Comparison of ENCODE assay signal across 18 cellular contexts in the genomic region with DNA sequence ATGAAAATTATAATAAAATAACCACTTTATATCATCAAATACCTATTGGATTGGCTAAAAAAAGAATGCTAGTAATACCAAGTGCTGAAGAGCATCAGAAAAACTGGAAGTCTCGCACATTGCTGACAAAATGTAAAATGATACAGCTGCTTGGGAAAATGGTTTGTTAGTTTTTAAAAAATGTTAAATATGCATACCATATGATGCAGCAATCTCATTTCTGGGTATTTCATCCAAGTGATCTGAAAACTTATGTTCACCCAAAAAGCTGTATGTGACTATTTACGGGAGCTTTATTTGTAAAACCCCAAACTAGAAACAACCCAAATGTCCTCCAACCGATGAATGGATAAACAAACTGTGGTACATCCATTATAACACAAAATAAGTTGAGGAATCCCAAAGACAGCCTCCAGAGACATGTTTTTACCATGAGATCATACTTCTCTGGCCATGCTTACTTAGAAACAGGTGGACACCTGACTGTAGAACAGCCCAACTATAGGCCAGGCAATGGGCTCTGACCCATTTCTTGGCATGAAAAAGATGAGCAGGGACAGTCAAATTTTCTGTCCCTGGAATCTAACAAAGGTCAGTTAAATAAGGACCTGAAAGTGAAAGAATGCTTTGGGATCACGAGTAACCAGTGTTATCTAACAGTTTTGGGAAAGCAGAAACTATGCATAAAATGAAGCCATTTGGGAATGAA. TPM values are rescaled to one million over a fixed set of nuclear protein-coding genes. Genes with fewer than 3 reads are reported as not detected.
A peak's percentile ranks its signal among the peaks of the same experiment; 100 is the strongest.
DNase-seq lines count a peak whose midpoint lies in the region; ATAC-seq and TF ChIP-seq lines count a peak whose summit lies in the region.
"Had no signal": no experiment of that assay in that cellular context is flagged by ENCODE, and none has a peak within 500 bp of the region (broad histone marks: within the 10 kb centered on the region; RNA-seq: fewer than 3 reads in every experiment).

No MANE protein-coding gene starts in this region.

- TF ChIP-seq CTCF in cardiac fibroblast (IDR thresholded peaks at IDR 0.05; ENCODE audit: low read depth, low read length) (no peak), fibroblast of villous mesenchyme (IDR thresholded peaks at IDR 0.05; ENCODE audit: insufficient read depth, low read depth, low read length) (no peak)
- TF ChIP-seq CTCF in CD8-positive, alpha-beta T cell (IDR thresholded peaks at IDR 0.05): no peak

- H3K79me1 ChIP-seq in trophoblast cell (ENCODE audit: low read length): no peaks in the 10 kb centered on the region

- no peak overlapping the region for H2BK5ac ChIP-seq in trophoblast cell (ENCODE audit: low read depth, low read length, poor library complexity)

- H2AFZ ChIP-seq in trophoblast cell (ENCODE audit: insufficient read depth, low read length, poor library complexity): no peak overlapping the region

- H4K91ac ChIP-seq in trophoblast cell (ENCODE audit: low read depth, low read length): no peak overlapping the region

- H3K4me3 ChIP-seq in cardiac fibroblast (replicated peaks in 1 of 2; ENCODE audit: low read depth in 2 of 2, low read length in 2 of 2) (no peak overlapping the region), fibroblast of villous mesenchyme (ENCODE audit: low read depth, low read length) (no peak overlapping the region), trophoblast cell (ENCODE audit: low read depth, low read length) (no peak overlapping the region)
- no peak overlapping the region for H3K4me3 ChIP-seq in CD8-positive, alpha-beta T cell (ENCODE audit: low read depth, low read length)
- H3K4me3 ChIP-seq: Peyer's patch had no signal

- DNase-seq in HCEC 1CT (peak; percentile 25), cardiac fibroblast (ENCODE audit: low read depth in 2 of 2) (peak; percentile 5 to 15), fibroblast of villous mesenchyme (ENCODE audit: low read depth) (peak; percentile 8), trophoblast cell (peak; percentile 0 to 44)
- no peak for DNase-seq in activated effector memory CD4-positive, alpha-beta T cell treated with anti-CD3 and anti-CD28 coated beads, Interleukin-2, amount 50 U/mL, for 16 hours
- no peak for DNase-seq in CD8-positive, alpha-beta T cell
- DNase-seq: ACHN; BE2C; CD4-positive, alpha-beta memory T cell; DMS79 treated with DMSO at 0.1 percent for 48 hours; GDM1; MM.1S; NCI-H1930; NCI-H510A; Peyer's patch; Right ventricle myocardium superior had no signal

- no peak overlapping the region for H2AK5ac ChIP-seq in trophoblast cell (ENCODE audit: low read length)

- no peaks in the 10 kb centered on the region for H3K4me1 ChIP-seq in trophoblast cell (ENCODE audit: control insufficient read depth in 1 of 2, insufficient read depth in 2 of 2, low read length in 2 of 2)
- no peaks in the 10 kb centered on the region for H3K4me1 ChIP-seq in CD8-positive, alpha-beta T cell (ENCODE audit: insufficient read depth, low read length)
- H3K4me1 ChIP-seq: BE2C, Peyer's patch had no signal

- H3K27me3 ChIP-seq in trophoblast cell (ENCODE audit: insufficient read depth, low read length): no peaks in the 10 kb centered on the region
- H3K27me3 ChIP-seq in CD8-positive, alpha-beta T cell (ENCODE audit: insufficient read depth, low read length): no peaks in the 10 kb centered on the region
- H3K27me3 ChIP-seq: BE2C, Peyer's patch had no signal

- no peak overlapping the region for H3K18ac ChIP-seq in trophoblast cell (ENCODE audit: low read length)

- no peak overlapping the region for H3K4ac ChIP-seq in trophoblast cell (ENCODE audit: low read depth, low read length)

- H3K4me3 Mint-ChIP-seq in CD8-positive, alpha-beta T cell: no peak overlapping the region
- H3K4me3 Mint-ChIP-seq: CD4-positive, alpha-beta memory T cell had no signal

- no peak overlapping the region for H2BK12ac ChIP-seq in trophoblast cell (ENCODE audit: low read length)

- no peaks in the 10 kb centered on the region for H3K27me3 Mint-ChIP-seq in CD8-positive, alpha-beta T cell (ENCODE audit: low read depth)
- H3K27me3 Mint-ChIP-seq: CD4-positive, alpha-beta memory T cell had no signal

- no peak overlapping the region for H4K8ac ChIP-seq in trophoblast cell (ENCODE audit: low read depth, low read length)

- H3K23ac ChIP-seq in trophoblast cell (ENCODE audit: low read length): no peak overlapping the region

- no peaks in the 10 kb centered on the region for H3K4me1 Mint-ChIP-seq in CD8-positive, alpha-beta T cell (ENCODE audit: low read depth)
- H3K4me1 Mint-ChIP-seq: CD4-positive, alpha-beta memory T cell had no signal

- H3K9ac ChIP-seq in trophoblast cell (ENCODE audit: low read length): no peak overlapping the region
- H3K9ac ChIP-seq: KMS-11 had no signal

- no peak overlapping the region for H3K14ac ChIP-seq in trophoblast cell (ENCODE audit: low read length)

- no peaks in the 10 kb centered on the region for H3K36me3 Mint-ChIP-seq in CD8-positive, alpha-beta T cell
- H3K36me3 Mint-ChIP-seq: CD4-positive, alpha-beta memory T cell had no signal

- H3K27ac Mint-ChIP-seq in CD8-positive, alpha-beta T cell: no peak overlapping the region
- H3K27ac Mint-ChIP-seq: CD4-positive, alpha-beta memory T cell had no signal

- no peak for ATAC-seq in esophagus mucosa
- ATAC-seq in CD8-positive, alpha-beta T cell: no peak

- H3K4me2 ChIP-seq in trophoblast cell (ENCODE audit: low read length): no peak overlapping the region
- H3K4me2 ChIP-seq: KMS-11 had no signal

- H4K12ac ChIP-seq in trophoblast cell (ENCODE audit: low read depth, low read length): no peak overlapping the region

- POLR2A ChIA-PET in CD8-positive, alpha-beta T cell (lab: Charles Lee): no interaction called here

- H3K79me2 ChIP-seq in trophoblast cell (ENCODE audit: control insufficient read depth, insufficient read depth, low read length, poor library complexity): no peaks in the 10 kb centered on the region

- H3K9me3 ChIP-seq in trophoblast cell (ENCODE audit: insufficient read depth, low read depth, low read length): no peaks in the 10 kb centered on the region
- no peaks in the 10 kb centered on the region for H3K9me3 ChIP-seq in CD8-positive, alpha-beta T cell (ENCODE audit: low read length)
- H3K9me3 ChIP-seq: BE2C, Peyer's patch had no signal

- no peak overlapping the region for H3K27ac ChIP-seq in trophoblast cell (ENCODE audit: low read depth, low read length)
- H3K27ac ChIP-seq in CD8-positive, alpha-beta T cell (ENCODE audit: low read depth, low read length): no peak overlapping the region
- H3K27ac ChIP-seq: KMS-11, Peyer's patch had no signal

- H3K9me3 Mint-ChIP-seq in CD8-positive, alpha-beta T cell: no peaks in the 10 kb centered on the region
- H3K9me3 Mint-ChIP-seq: CD4-positive, alpha-beta memory T cell had no signal

- no peak overlapping the region for H2BK120ac ChIP-seq in trophoblast cell (ENCODE audit: insufficient read depth, low read length, poor library complexity)

- intact Hi-C loops in CD8-positive, alpha-beta T cell (cut with DNase I, micrococcal nuclease): no loop called here

- CTCF ChIA-PET in CD8-positive, alpha-beta T cell (lab: Charles Lee): no interaction called here

- WGBS in trophoblast cell (ENCODE audit: extremely low coverage, insufficient coverage, insufficient read length): no CpG with 5 or more reads among the region's 4 CpGs

- no peaks in the 10 kb centered on the region for H3K36me3 ChIP-seq in trophoblast cell (ENCODE audit: control insufficient read depth in 1 of 2, insufficient read depth in 2 of 2, low read length in 2 of 2)
- no peaks in the 10 kb centered on the region for H3K36me3 ChIP-seq in CD8-positive, alpha-beta T cell (ENCODE audit: insufficient read depth, low read length)
- H3K36me3 ChIP-seq: BE2C, Peyer's patch had no signal

RNA-seq across cellular contexts. Expression of gene FAM120C, which starts 47.5 kb away (rescaled TPM):
- total RNA-seq in fibroblast of villous mesenchyme (7.7 and 8.6 TPM in 2 replicates), esophagus mucosa (8.2 TPM)
- polyA plus RNA-seq in trophoblast cell (2013): 2.4 and 3.0 TPM in 2 replicates
- 10 to 100 TPM; 10.9 to 11.1 TPM for total RNA-seq in CD8-positive, alpha-beta T cell

Comparison
In these comparisons a context has a peak if more than half of its experiments do, and no peak if none do; other contexts are left out.
1. DNase-seq: peak in HCEC 1CT (single experiment), cardiac fibroblast (2 of 2), fibroblast of villous mesenchyme (single experiment) and trophoblast cell (2 of 2); none in activated effector memory CD4-positive, alpha-beta T cell treated with anti-CD3 and anti-CD28 coated beads, Interleukin-2, amount 50 U/mL, for 16 hours (single experiment) and CD8-positive, alpha-beta T cell (0 of 7).